In genomic region chr5:157574456-157575095, GRCh38 we compare ENCODE assay signal across 8 cellular contexts. TPM values are rescaled to one million over a fixed set of nuclear protein-coding genes. Genes with fewer than 3 reads are reported as not detected.
DNase-seq lines count a peak whose midpoint lies in the region; ATAC-seq, FAIRE-seq and TF ChIP-seq lines count a peak whose summit lies in the region.

No MANE protein-coding gene starts in this region.

- dilution Hi-C loops in endothelial cell of umbilical vein (cut with MboI; ENCODE audit: extremely low pct_ligation_motif_present, low sequenced_read_pairs) = no loop called here

- no peaks in the 10 kb centered on the region for H3K36me3 ChIP-seq in Peyer's patch
- H3K36me3 ChIP-seq in endothelial cell of umbilical vein (ENCODE audit: control insufficient read depth in 2 of 2, extremely low read depth in 1 of 2, insufficient read depth in 2 of 2, low read length in 2 of 2) = no peaks in the 10 kb centered on the region
- H3K36me3 ChIP-seq in neural progenitor cell = no peaks in the 10 kb centered on the region

- H2AFZ ChIP-seq in endothelial cell of umbilical vein (ENCODE audit: low read depth, low read length) = peak overlapping the region; percentile 80
- H2AFZ ChIP-seq in neural progenitor cell (replicated peaks) = no peak overlapping the region

- peaks cover 0 to 24% (median 8%) of the 10 kb centered on the region in 4 donors for H3K4me1 ChIP-seq in Peyer's patch
- H3K4me1 ChIP-seq in endothelial cell of umbilical vein (ENCODE audit: control insufficient read depth, extremely low read depth, insufficient read depth, low read length) = peaks cover 10% of the 10 kb centered on the region
- H3K4me1 ChIP-seq in neural progenitor cell = peaks cover 6% of the 10 kb centered on the region

- no peak for ATAC-seq in GM18502 (IDR thresholded peaks at IDR 0.05; ENCODE audit: poor library complexity, unreplicated experiment)

- H4K20me1 ChIP-seq in endothelial cell of umbilical vein (replicated peaks; ENCODE audit: control insufficient read depth, extremely low read depth, insufficient read depth, low read length) (no peaks in the 10 kb centered on the region), neural progenitor cell (ENCODE audit: low read depth) (peaks cover 8% of the 10 kb centered on the region)

- no peaks in the 10 kb centered on the region for H3K9me1 ChIP-seq in endothelial cell of umbilical vein (replicated peaks; ENCODE audit: control insufficient read depth, extremely low read depth, insufficient read depth, low read length)

- DNase-seq in Calu3 = no peak
- DNase-seq in Peyer's patch = peak in 1 of 3 donors; percentile 54
- DNase-seq in endothelial cell of umbilical vein (ENCODE audit: low read depth, low spot score) = no peak
- peak; percentile 72 for DNase-seq in neural progenitor cell (ENCODE audit: low spot score)
- no peak for DNase-seq in cerebellum (ENCODE audit: low spot score)
- DNase-seq in HTR-8/SVneo (ENCODE audit: insufficient read length, low spot score) = no peak
- no peak for DNase-seq in NCI-H2081 treated with DMSO at 0.1 percent for 48 hours (lab: John Stamatoyannopoulos, UW)

- H3K27me3 Mint-ChIP-seq in Calu3 (ENCODE audit: unreplicated experiment) (no peaks in the 10 kb centered on the region), neural progenitor cell (ENCODE audit: insufficient read depth, low read depth) (peaks cover 3% of the 10 kb centered on the region)

- TF ChIP-seq POLR2A in Peyer's patch (IDR thresholded peaks at IDR 0.05) (no peak), endothelial cell of umbilical vein (IDR thresholded peaks at IDR 0.05; ENCODE audit: low read depth, low read length) (no peak)

- no TSS peak for BruUV-seq in Calu3 (replicated peaks; lab: Mats Ljungman, UMichigan)
- TSS peak; percentile 29 for BruUV-seq in endothelial cell of umbilical vein (replicated peaks; lab: Mats Ljungman, UMichigan)

- peak overlapping the region; percentile 86 to 96 (median 90) for H3K27ac ChIP-seq in Peyer's patch
- H3K27ac ChIP-seq in endothelial cell of umbilical vein (ENCODE audit: insufficient read depth, low read depth, low read length) = no peak overlapping the region
- H3K27ac ChIP-seq in neural progenitor cell = no peak overlapping the region

- H3K9me3 ChIP-seq in Peyer's patch = no peaks in the 10 kb centered on the region
- H3K9me3 ChIP-seq in endothelial cell of umbilical vein (replicated peaks; ENCODE audit: control insufficient read depth, insufficient read depth, low read length) = no peaks in the 10 kb centered on the region
- H3K9me3 ChIP-seq in neural progenitor cell (ENCODE audit: low read depth) = no peaks in the 10 kb centered on the region

- H3K9ac ChIP-seq in endothelial cell of umbilical vein (replicated peaks; ENCODE audit: extremely low read depth, insufficient read depth, low read length) (peak overlapping the region; percentile 50), neural progenitor cell (no peak overlapping the region)

- H3K4me2 ChIP-seq in endothelial cell of umbilical vein (ENCODE audit: insufficient read depth, low read length) (peak overlapping the region; percentile 51), neural progenitor cell (peak overlapping the region; percentile 77)

- H3K79me2 ChIP-seq in endothelial cell of umbilical vein (ENCODE audit: control insufficient read depth, insufficient read depth, low read length) (no peaks in the 10 kb centered on the region), neural progenitor cell (ENCODE audit: low read depth) (peaks cover 26% of the 10 kb centered on the region)

- POLR2A ChIA-PET in endothelial cell of umbilical vein (lab: Charles Lee) = interaction anchor here (1.1 kb wide), 1 partner anchor 10 kb away, joined by 3 read pairs; no protein-coding TSS in a partner anchor

- no peaks in the 10 kb centered on the region for H3K9me3 Mint-ChIP-seq in Calu3 (ENCODE audit: low read depth, unreplicated experiment)
- no peaks in the 10 kb centered on the region for H3K9me3 Mint-ChIP-seq in neural progenitor cell

- H3K36me3 Mint-ChIP-seq in Calu3 (ENCODE audit: insufficient read depth, unreplicated experiment) = peaks cover 28% of the 10 kb centered on the region
- H3K36me3 Mint-ChIP-seq in neural progenitor cell = no peaks in the 10 kb centered on the region

- intact Hi-C loops in Calu3 (cut with micrococcal nuclease; ENCODE audit: unreplicated experiment) = loop anchor here (5.0 kb wide), 1 partner anchor 93 kb away; no protein-coding TSS in a partner anchor
- intact Hi-C loops in endothelial cell of umbilical vein (cut with micrococcal nuclease) = loop anchor here (1.0 to 5.0 kb wide), 3 partner anchors 33 to 143 kb away; no protein-coding TSS in a partner anchor

- TF ChIP-seq CTCF in Calu3 (IDR thresholded peaks at IDR 0.05; ENCODE audit: unreplicated experiment) (no peak), Peyer's patch (IDR thresholded peaks at IDR 0.05) (no peak), endothelial cell of umbilical vein (IDR thresholded peaks at IDR 0.05; ENCODE audit: extremely low read depth in 1 of 2, insufficient read depth in 1 of 2, low read depth in 1 of 2, low read length in 2 of 2) (no peak), neural progenitor cell (IDR thresholded peaks at IDR 0.05) (no peak)

- H3K4me3 ChIP-seq in Peyer's patch (peak overlapping the region; percentile 73 to 98 (median 90)), endothelial cell of umbilical vein (replicated peaks in 1 of 3; ENCODE audit: insufficient read depth in 1 of 3, low read depth in 1 of 3, low read length in 3 of 3) (peak overlapping the region; percentile 57 to 69 (median 63)), neural progenitor cell (peak overlapping the region; percentile 82)

- H3K27ac Mint-ChIP-seq in Calu3 (ENCODE audit: unreplicated experiment) = peak overlapping the region; percentile 30
- no peak overlapping the region for H3K27ac Mint-ChIP-seq in neural progenitor cell

- H3K4me3 Mint-ChIP-seq in Calu3 (ENCODE audit: low read depth, unreplicated experiment) (peak overlapping the region; percentile 76), neural progenitor cell (peak overlapping the region; percentile 99)

- H3K4me1 Mint-ChIP-seq in Calu3 (ENCODE audit: low read depth, unreplicated experiment) = peaks cover 8% of the 10 kb centered on the region
- peaks cover 26% of the 10 kb centered on the region for H3K4me1 Mint-ChIP-seq in neural progenitor cell

- CTCF ChIA-PET in Calu3 (lab: Charles Lee) (no interaction called here), endothelial cell of umbilical vein (lab: Charles Lee) (interaction anchor here (1.6 kb wide), 1 partner anchor 11 kb away, joined by 6 read pairs; no protein-coding TSS in a partner anchor)

- H3K27me3 ChIP-seq in Peyer's patch (no peaks in the 10 kb centered on the region), endothelial cell of umbilical vein (ENCODE audit: control insufficient read depth in 2 of 2, insufficient read depth in 2 of 2, low read length in 2 of 2) (peaks cover 7% of the 10 kb centered on the region in 2 experiments), neural progenitor cell (peaks cover 13% of the 10 kb centered on the region)

- peaks cover 17% of the 10 kb centered on the region for H3F3A ChIP-seq in neural progenitor cell (ENCODE audit: low read depth)

- FAIRE-seq in endothelial cell of umbilical vein (lab: Jason Lieb, UNC) = no peak
- FAIRE-seq in HTR-8/SVneo (lab: Jason Lieb, UNC) = no peak

TF ChIP-seq in endothelial cell of umbilical vein, 7 proteins besides CTCF, POLR2A, EP300 and RAD21:
- TF ChIP-seq EZH2 (IDR thresholded peaks at IDR 0.05; ENCODE audit: borderline replicate concordance, low read depth, low read length, severe bottlenecking) = no peak
- no peak for TF ChIP-seq JUN (IDR thresholded peaks at IDR 0.05; ENCODE audit: borderline replicate concordance, insufficient read depth, insufficient read length, low read depth)
- no peak for TF ChIP-seq POLR2AphosphoS5 (IDR thresholded peaks at IDR 0.05; ENCODE audit: insufficient read depth, low read depth, low read length)
- no peak for TF ChIP-seq FOS (IDR thresholded peaks at IDR 0.05; ENCODE audit: borderline replicate concordance, insufficient read depth, low read length)
- no peak for TF ChIP-seq GATA2 (IDR thresholded peaks at IDR 0.05; ENCODE audit: insufficient read depth, insufficient read length, low read depth, low read length)

RNA-seq across cellular contexts. Expression of gene ADAM19, which starts 1.0 kb away (rescaled TPM):
- 5.2 and 16.2 TPM in 2 replicates for total RNA-seq in Calu3 (2022)
- total RNA-seq in Peyer's patch = 10 to 100 TPM in 1 of 4 donors, 1 to 10 TPM in 3; 1.1 to 47.9 (median 5.4) TPM
- 22.6 and 23.8 TPM in 2 replicates for total RNA-seq in endothelial cell of umbilical vein
- polyA plus RNA-seq in endothelial cell of umbilical vein = 10.0 and 10.4 TPM in 2 replicates
- 7.9 and 8.3 TPM in 2 replicates for polyA plus RNA-seq in endothelial cell of umbilical vein (2011; cell fraction: cytosol; rRNA removed)
- 26.1 and 27.2 TPM in 2 replicates for polyA plus RNA-seq in endothelial cell of umbilical vein (2011; cell fraction: nucleus; rRNA removed)
- 17.7 and 18.4 TPM in 2 replicates for polyA plus RNA-seq in endothelial cell of umbilical vein (2012)
- polyA minus RNA-seq in endothelial cell of umbilical vein = 24.6 and 24.8 TPM in 2 replicates
- not detected for polyA minus RNA-seq in endothelial cell of umbilical vein (2011; cell fraction: cytosol; rRNA and poly(A)+ RNA removed)
- 19.9 and 22.0 TPM in 2 replicates for polyA minus RNA-seq in endothelial cell of umbilical vein (2011; cell fraction: nucleus; rRNA and poly(A)+ RNA removed)
- total RNA-seq in neural progenitor cell (ENCODE audit: low replicate concordance) = 11.5 and 20.9 TPM in 2 replicates
- total RNA-seq in cerebellum = 11.8 TPM

Comparison
In these comparisons a context has a peak if more than half of its experiments do, and no peak if none do; other contexts are left out.
1. H3K27ac ChIP-seq: peak in Peyer's patch (4 of 4); none in endothelial cell of umbilical vein (single experiment) and neural progenitor cell (single experiment).
2. Peak in every context shown above with its lines, with median percentiles within 50 percentile points of each other: H3K4me3 ChIP-seq.